In the genomic region with DNA sequence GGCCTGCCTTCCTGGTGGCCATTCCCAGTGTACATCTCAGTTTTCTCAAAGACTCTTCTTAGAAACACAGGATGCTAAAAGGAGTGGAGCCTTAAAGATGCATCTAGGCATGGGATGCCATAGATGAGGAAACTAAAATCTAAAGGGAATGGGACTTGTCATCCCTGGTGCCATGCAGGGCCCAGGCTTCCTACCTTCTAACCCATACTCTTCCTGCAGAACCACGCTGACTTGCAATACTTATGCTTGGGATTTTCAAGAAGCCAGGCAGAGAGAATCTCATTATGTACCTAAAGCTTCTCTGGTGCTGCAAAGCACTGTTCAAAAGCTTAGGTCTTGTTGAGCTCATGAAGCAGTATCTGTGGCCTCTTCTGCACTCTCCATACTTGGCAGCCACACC, we compare ENCODE assay signal across 29 cellular contexts.
"Had no signal": no experiment of that assay in that cellular context is flagged by ENCODE, and none has a peak within 500 bp of the region (broad histone marks: within the 10 kb centered on the region; RNA-seq: fewer than 3 reads in every experiment).

No MANE protein-coding gene starts in this region.

- H3K36me3 ChIP-seq: ascending aorta, cardiac muscle cell had no signal

- H3K4me1 ChIP-seq: ascending aorta had no signal

- DNase-seq: activated CD4-positive, alpha-beta memory T cell treated with anti-CD3 and anti-CD28 coated beads, Interleukin-2, amount 10 ng/mL, durations not matched to agents 7 days and 5 days; activated CD4-positive, alpha-beta T cell treated with anti-CD3 and anti-CD28 coated beads for 1 hour; activated CD4-positive, alpha-beta T cell treated with anti-CD3 and anti-CD28 coated beads for 36 hours; activated CD4-positive, alpha-beta T cell treated with anti-CD3 and anti-CD28 coated beads for 48 hours; activated CD4-positive, alpha-beta T cell treated with anti-CD3 and anti-CD28 coated beads, Interleukin-2, amount 10 ng/mL, durations not matched to agents 7 days and 5 days; activated CD4-positive, alpha-beta T cell treated with anti-CD3 and anti-CD28 coated beads, Interleukin-2, amount 50 U/mL, for 48 hours; activated CD4-positive, CD25-positive, alpha-beta regulatory T cell; activated CD8-positive, alpha-beta memory T cell treated with anti-CD3 and anti-CD28 coated beads for 24 hours; activated CD8-positive, alpha-beta memory T cell treated with anti-CD3 and anti-CD28 coated beads, Interleukin-2, amount 10 ng/mL, durations not matched to agents 7 days and 5 days; activated CD8-positive, alpha-beta memory T cell treated with anti-CD3 and anti-CD28 coated beads, Interleukin-2, amount 50 U/mL, for 48 hours; activated CD8-positive, alpha-beta T cell treated with anti-CD3 and anti-CD28 coated beads, Interleukin-2, amount 10 ng/mL, durations not matched to agents 7 days and 5 days; activated effector memory CD4-positive, alpha-beta T cell treated with Interleukin-2 at 50 U/mL for 16 hours; activated gamma-delta T cell; activated naive CD4-positive, alpha-beta T cell treated with anti-CD3 and anti-CD28 coated beads, Interleukin-2, amount 10 ng/mL, durations not matched to agents 7 days and 5 days; activated naive CD4-positive, alpha-beta T cell treated with Interleukin-2 at 50 U/mL for 16 hours; activated naive CD8-positive, alpha-beta T cell treated with anti-CD3 and anti-CD28 coated beads, Interleukin-2, amount 10 ng/mL, durations not matched to agents 7 days and 5 days; activated naive CD8-positive, alpha-beta T cell treated with anti-CD3 and anti-CD28 coated beads, Interleukin-2, amount 50 U/mL, for 24 hours; activated T-cell treated with anti-CD3 and anti-CD28 coated beads, Interleukin-2, amount 50 U/mL, for 24 hours; activated T-cell treated with anti-CD3 and anti-CD28 coated beads, Interleukin-2, amount 50 U/mL, for 48 hours; amygdala; anterior cingulate cortex; caudate nucleus; T-helper 1 cell; T-helper 2 cell; T-helper 9 cell had no signal

- ATAC-seq: activated CD4-positive, alpha-beta T cell treated with anti-CD3 and anti-CD28 coated beads for 36 hours; activated CD4-positive, CD25-positive, alpha-beta regulatory T cell treated with anti-CD3 and anti-CD28 coated beads, Interleukin-2, amount 50 U/mL, for 24 hours; activated CD8-positive, alpha-beta memory T cell treated with anti-CD3 and anti-CD28 coated beads, Interleukin-2, amount 10 ng/mL, durations not matched to agents 7 days and 5 days; activated CD8-positive, alpha-beta T cell treated with anti-CD3 and anti-CD28 coated beads, Interleukin-2, amount 10 ng/mL, durations not matched to agents 7 days and 5 days; activated naive CD8-positive, alpha-beta T cell treated with anti-CD3 and anti-CD28 coated beads, Interleukin-2, amount 50 U/mL, for 24 hours; WTC11 had no signal

- H3K27me3 ChIP-seq: ascending aorta, cardiac muscle cell had no signal

- H3K27ac ChIP-seq: ascending aorta, cardiac muscle cell had no signal

- H3K9me3 ChIP-seq: ascending aorta had no signal

- H3K4me3 ChIP-seq: ascending aorta, cardiac muscle cell had no signal
